In genomic region chr3:128236667-128237066, GRCh38 we compare ENCODE assay signal across 14 cellular contexts.
DNase-seq lines count a peak whose midpoint lies in the region; ATAC-seq and TF ChIP-seq lines count a peak whose summit lies in the region.
"Had no signal": no experiment of that assay in that cellular context is flagged by ENCODE, and none has a peak within 500 bp of the region (broad histone marks: within the 10 kb centered on the region; RNA-seq: fewer than 3 reads in every experiment).

No MANE protein-coding gene starts in this region.

- H3K4me1 Mint-ChIP-seq in activated naive CD8-positive, alpha-beta T cell treated with anti-CD3 and anti-CD28 coated beads, Interleukin-2, amount 10 ng/mL, durations not matched to agents 7 days and 5 days = peaks cover 8% of the 10 kb centered on the region
- peaks cover 12% of the 10 kb centered on the region for H3K4me1 Mint-ChIP-seq in activated naive CD8-positive, alpha-beta T cell treated with anti-CD3 and anti-CD28 coated beads for 36 hours
- peaks cover 65% of the 10 kb centered on the region for H3K4me1 Mint-ChIP-seq in brain

- POLR2A ChIA-PET in activated naive CD8-positive, alpha-beta T cell treated with anti-CD3 and anti-CD28 coated beads, Interleukin-2, amount 10 ng/mL, durations not matched to agents 7 days and 5 days (lab: Charles Lee) = interaction anchor here (0.6 kb wide), 1 partner anchor 42 kb away, joined by 3 read pairs; no protein-coding TSS in a partner anchor

- no peak overlapping the region for H3K4me3 Mint-ChIP-seq in activated naive CD8-positive, alpha-beta T cell treated with anti-CD3 and anti-CD28 coated beads, Interleukin-2, amount 10 ng/mL, durations not matched to agents 7 days and 5 days
- no peak overlapping the region for H3K4me3 Mint-ChIP-seq in activated naive CD8-positive, alpha-beta T cell treated with anti-CD3 and anti-CD28 coated beads for 36 hours
- peak overlapping the region in 2 of 5 experiments; percentile 8 to 14 for H3K4me3 Mint-ChIP-seq in brain

- DNase-seq in activated naive CD8-positive, alpha-beta T cell treated with anti-CD3 and anti-CD28 coated beads, Interleukin-2, amount 10 ng/mL, durations not matched to agents 7 days and 5 days = no peak
- no peak for DNase-seq in activated naive CD8-positive, alpha-beta T cell treated with anti-CD3 and anti-CD28 coated beads for 36 hours
- peak; percentile 4 for DNase-seq in NCI-H345 (lab: John Stamatoyannopoulos, UW)
- DNase-seq in iPS-NIHi11 (ENCODE audit: low spot score) = no peak
- DNase-seq in stimulated activated naive CD4-positive, alpha-beta T cell treated with Interleukin-2 at 50 U/mL for 16 hours (lab: John Stamatoyannopoulos, UW) = no peak
- DNase-seq in cerebellar nuclear complex (lab: John Stamatoyannopoulos, UW) = no peak
- DNase-seq: activated CD4-positive, CD25-positive, alpha-beta regulatory T cell; brain microvascular endothelial cell; DND-41; testis had no signal

- no peaks in the 10 kb centered on the region for H3K27me3 Mint-ChIP-seq in activated naive CD8-positive, alpha-beta T cell treated with anti-CD3 and anti-CD28 coated beads, Interleukin-2, amount 10 ng/mL, durations not matched to agents 7 days and 5 days
- no peaks in the 10 kb centered on the region for H3K27me3 Mint-ChIP-seq in activated naive CD8-positive, alpha-beta T cell treated with anti-CD3 and anti-CD28 coated beads for 36 hours
- peaks cover 3% of the 10 kb centered on the region for H3K27me3 Mint-ChIP-seq in brain

- no peaks in the 10 kb centered on the region for H3K36me3 Mint-ChIP-seq in activated naive CD8-positive, alpha-beta T cell treated with anti-CD3 and anti-CD28 coated beads, Interleukin-2, amount 10 ng/mL, durations not matched to agents 7 days and 5 days
- H3K36me3 Mint-ChIP-seq in activated naive CD8-positive, alpha-beta T cell treated with anti-CD3 and anti-CD28 coated beads for 36 hours = no peaks in the 10 kb centered on the region
- no peaks in the 10 kb centered on the region for H3K36me3 Mint-ChIP-seq in brain

- peaks cover 35% of the 10 kb centered on the region for H3K4me1 ChIP-seq in stomach smooth muscle (ENCODE audit: control insufficient read depth, insufficient read depth, low read length)

- peak overlapping the region; percentile 14 for H3K27ac Mint-ChIP-seq in activated naive CD8-positive, alpha-beta T cell treated with anti-CD3 and anti-CD28 coated beads, Interleukin-2, amount 10 ng/mL, durations not matched to agents 7 days and 5 days
- no peak overlapping the region for H3K27ac Mint-ChIP-seq in activated naive CD8-positive, alpha-beta T cell treated with anti-CD3 and anti-CD28 coated beads for 36 hours
- peak overlapping the region; percentile 32 to 82 (median 61) for H3K27ac Mint-ChIP-seq in brain

- H3K27me3 ChIP-seq in stomach smooth muscle (ENCODE audit: control insufficient read depth in 1 of 2, insufficient read depth in 2 of 2, low read length in 2 of 2) = no peaks in the 10 kb centered on the region
- H3K27me3 ChIP-seq: brain microvascular endothelial cell, testis had no signal

- no peak overlapping the region for H3K4me3 ChIP-seq in stomach smooth muscle (ENCODE audit: low read length in 2 of 2)
- H3K4me3 ChIP-seq: testis had no signal

- peak overlapping the region; percentile 66 for H3K27ac ChIP-seq in stomach smooth muscle (ENCODE audit: low read length)
- H3K27ac ChIP-seq: brain microvascular endothelial cell, RWPE1, testis had no signal

- TF ChIP-seq CTCF in brain (conservative IDR thresholded peaks at IDR 0.05) = no peak

- H3K9me3 ChIP-seq in stomach smooth muscle (ENCODE audit: control insufficient read depth in 2 of 2, low read length in 2 of 2) = no peaks in the 10 kb centered on the region
- H3K9me3 ChIP-seq: testis had no signal

- H3K36me3 ChIP-seq in stomach smooth muscle (ENCODE audit: control insufficient read depth in 2 of 2, insufficient read depth in 2 of 2, low read length in 2 of 2) = no peaks in the 10 kb centered on the region
- H3K36me3 ChIP-seq: brain microvascular endothelial cell had no signal

- H3K9ac ChIP-seq in stomach smooth muscle (ENCODE audit: low read length in 2 of 2) = peak overlapping the region in 1 of 2 donors; percentile 44

- no peak for ATAC-seq in activated naive CD8-positive, alpha-beta T cell treated with anti-CD3 and anti-CD28 coated beads, Interleukin-2, amount 10 ng/mL, durations not matched to agents 7 days and 5 days (ENCODE audit: low read depth)
- ATAC-seq: sciatic nerve had no signal

- H3K9me3 Mint-ChIP-seq in activated naive CD8-positive, alpha-beta T cell treated with anti-CD3 and anti-CD28 coated beads, Interleukin-2, amount 10 ng/mL, durations not matched to agents 7 days and 5 days = no peaks in the 10 kb centered on the region
- no peaks in the 10 kb centered on the region for H3K9me3 Mint-ChIP-seq in activated naive CD8-positive, alpha-beta T cell treated with anti-CD3 and anti-CD28 coated beads for 36 hours
- H3K9me3 Mint-ChIP-seq in brain = no peaks in the 10 kb centered on the region
